Comparison of ENCODE assay signal across 16 cellular contexts in the genomic region with DNA sequence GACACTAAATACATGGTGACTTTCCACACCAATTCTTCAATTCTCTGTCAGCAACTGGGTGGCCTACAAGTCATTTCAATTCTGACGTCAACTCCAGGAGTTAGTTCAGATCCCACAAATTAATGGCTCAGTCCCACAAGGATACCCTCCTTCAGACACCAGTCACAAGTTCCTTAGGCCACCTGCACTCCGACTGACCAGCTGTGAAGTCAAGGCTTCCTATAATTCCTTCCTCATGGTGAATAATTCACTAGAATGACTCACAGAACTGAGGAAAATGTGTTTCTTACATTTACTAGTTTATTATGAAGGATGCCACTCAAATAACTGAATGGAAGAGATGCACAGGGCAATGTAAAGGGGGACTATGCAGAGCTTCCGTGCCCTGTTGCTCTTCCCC. TPM values are rescaled to one million over a fixed set of nuclear protein-coding genes. Genes with fewer than 3 reads are reported as not detected.
DNase-seq lines count a peak whose midpoint lies in the region; ATAC-seq lines count a peak whose summit lies in the region.
"Had no signal": no experiment of that assay in that cellular context is flagged by ENCODE, and none has a peak within 500 bp of the region (broad histone marks: within the 10 kb centered on the region; RNA-seq: fewer than 3 reads in every experiment).

No MANE protein-coding gene starts in this region.

- DNase-seq in Caki2 (ENCODE audit: low read depth) = peak; percentile 35
- DNase-seq in RKO (ENCODE audit: low spot score) = peak; percentile 64
- peak; percentile 19 for DNase-seq in kidney glomerular epithelial cell (lab: John Stamatoyannopoulos, UW)
- peak; percentile 83 for DNase-seq in renal cortical epithelial cell (ENCODE audit: low read depth)
- no peak for DNase-seq in NCI-H1092 (lab: John Stamatoyannopoulos, UW)
- no peak for DNase-seq in activated CD4-positive, CD25-positive, alpha-beta regulatory T cell (lab: John Stamatoyannopoulos, UW)
- DNase-seq: AML-193; CD4-positive, alpha-beta memory T cell; DMS153; DMS79; GDM1; GOT3; H7; HFFc6 had no signal

- in situ Hi-C loops in Caki2 (cut with HindIII; ENCODE audit: low pct_unique_long_range_greater_than_20kb, low sequenced_read_pairs) = no loop called here

- no peak for ATAC-seq in HG02970 (IDR thresholded peaks at IDR 0.05; ENCODE audit: low FRiP score, unreplicated experiment)
- ATAC-seq: HCT116 had no signal

RNA-seq across cellular contexts. Expression of a gene that starts 6.3 kb away (rescaled TPM):
- 3.6 and 26.2 TPM in 2 replicates for total RNA-seq in Caki2 (2014; rRNA removed; shearing (Covaris generic); ENCODE audit: low replicate concordance)
- total RNA-seq in renal cortical epithelial cell = 5.4 and 16.6 TPM in 2 replicates

Comparison
In these comparisons a context has a peak if more than half of its experiments do, and no peak if none do; other contexts are left out.
1. DNase-seq: peak in Caki2 (single experiment), RKO (single experiment), kidney glomerular epithelial cell (single experiment) and renal cortical epithelial cell (single experiment); none in NCI-H1092 (single experiment) and activated CD4-positive, CD25-positive, alpha-beta regulatory T cell (0 of 4).